ENCODE assay signal across 16 cellular contexts in genomic region chr11:27640954-27641353, GRCh38. TPM values are rescaled to one million over a fixed set of nuclear protein-coding genes. Genes with fewer than 3 reads are reported as not detected.
DNase-seq lines count a peak whose midpoint lies in the region; ATAC-seq and TF ChIP-seq lines count a peak whose summit lies in the region.
"Had no signal": no experiment of that assay in that cellular context is flagged by ENCODE, and none has a peak within 500 bp of the region (broad histone marks: within the 10 kb centered on the region; RNA-seq: fewer than 3 reads in every experiment).

No MANE protein-coding gene starts in this region.

- ATAC-seq in Right ventricle myocardium inferior (peak; percentile 82), upper lobe of right lung (peak; percentile 47), GM18873 (IDR thresholded peaks at IDR 0.05; ENCODE audit: low FRiP score, unreplicated experiment) (no peak)

- DNase-seq in Right ventricle myocardium inferior (ENCODE audit: missing footprints): peak; percentile 65
- no peak for DNase-seq in cardiac septum (ENCODE audit: low spot score)
- DNase-seq in LNCaP clone FGC (ENCODE audit: low read depth): peak; percentile 33
- no peak for DNase-seq in left ventricle myocardium inferior
- DNase-seq in upper lobe of right lung: no peak
- DNase-seq in hepatocyte (ENCODE audit: low spot score): no peak
- DNase-seq: 8988T; AML-193; Caco-2; CD8-positive, alpha-beta memory T cell; DND-41; GF-D8; H9 had no signal

- H3K79me2 ChIP-seq in hepatocyte: no peaks in the 10 kb centered on the region

- H3K27ac ChIP-seq in left ventricle myocardium inferior (replicated peaks): peak overlapping the region; percentile 57
- no peak overlapping the region for H3K27ac ChIP-seq in upper lobe of right lung
- H3K27ac ChIP-seq in hepatocyte: no peak overlapping the region
- H3K27ac ChIP-seq: BLaER1 had no signal

- H4K20me1 ChIP-seq in hepatocyte (ENCODE audit: insufficient read depth, poor library complexity, severe bottlenecking): no peaks in the 10 kb centered on the region
- H4K20me1 ChIP-seq: BLaER1 had no signal

- H3K4me3 ChIP-seq in LNCaP clone FGC (ENCODE audit: low read depth, low read length): no peak overlapping the region
- H3K4me3 ChIP-seq in left ventricle myocardium inferior: no peak overlapping the region
- no peak overlapping the region for H3K4me3 ChIP-seq in upper lobe of right lung
- no peak overlapping the region for H3K4me3 ChIP-seq in hepatocyte
- H3K4me3 ChIP-seq: BLaER1 had no signal

- intact Hi-C loops in Right ventricle myocardium inferior (cut with DNase I): loop anchor here (5.0 kb wide), 2 partner anchors 56 to 129 kb away; no protein-coding TSS in a partner anchor
- intact Hi-C loops in cardiac septum (cut with DNase I): no loop called here
- intact Hi-C loops in left ventricle myocardium inferior (cut with micrococcal nuclease): no loop called here
- intact Hi-C loops in upper lobe of right lung (cut with DNase I): no loop called here

- no peak overlapping the region for H2AFZ ChIP-seq in hepatocyte

- H3K4me1 ChIP-seq in left ventricle myocardium inferior: peaks cover 28% of the 10 kb centered on the region
- H3K4me1 ChIP-seq in upper lobe of right lung: no peaks in the 10 kb centered on the region
- H3K4me1 ChIP-seq in hepatocyte (ENCODE audit: insufficient read depth): no peaks in the 10 kb centered on the region
- H3K4me1 ChIP-seq: BLaER1, Caco-2 had no signal

- H3K36me3 ChIP-seq in left ventricle myocardium inferior: no peaks in the 10 kb centered on the region
- no peaks in the 10 kb centered on the region for H3K36me3 ChIP-seq in upper lobe of right lung
- H3K36me3 ChIP-seq in hepatocyte (replicated peaks; ENCODE audit: insufficient read depth, low read depth): no peaks in the 10 kb centered on the region
- H3K36me3 ChIP-seq: BLaER1 had no signal

- H3K4me2 ChIP-seq in hepatocyte: no peak overlapping the region
- H3K4me2 ChIP-seq: BLaER1 had no signal

- H3K27me3 ChIP-seq in left ventricle myocardium inferior (ENCODE audit: low read depth): no peaks in the 10 kb centered on the region
- no peaks in the 10 kb centered on the region for H3K27me3 ChIP-seq in upper lobe of right lung
- no peaks in the 10 kb centered on the region for H3K27me3 ChIP-seq in hepatocyte
- H3K27me3 ChIP-seq: BLaER1 had no signal

- TF ChIP-seq CTCF in LNCaP clone FGC (IDR thresholded peaks at IDR 0.05; ENCODE audit: control insufficient read depth, extremely low read depth, insufficient read depth) (no peak), left ventricle myocardium inferior (IDR thresholded peaks at IDR 0.05; ENCODE audit: borderline replicate concordance) (no peak), upper lobe of right lung (IDR thresholded peaks at IDR 0.05) (no peak), hepatocyte (IDR thresholded peaks at IDR 0.05; ENCODE audit: poor library complexity) (no peak)

- H3K9me3 ChIP-seq in left ventricle myocardium inferior (replicated peaks) (peaks cover 10% of the 10 kb centered on the region), upper lobe of right lung (no peaks in the 10 kb centered on the region), hepatocyte (ENCODE audit: low read depth) (no peaks in the 10 kb centered on the region)
- H3K9me3 ChIP-seq: BLaER1 had no signal

- H3K9me2 ChIP-seq in hepatocyte (replicated peaks; ENCODE audit: insufficient read depth): no peaks in the 10 kb centered on the region

RNA-seq across cellular contexts. Expression of gene BDNF, which starts 59.3 kb away (rescaled TPM):
- total RNA-seq in Right ventricle myocardium inferior (2.9 TPM), cardiac septum (8.4 TPM), left ventricle myocardium inferior (3.1 TPM), upper lobe of right lung (4.3 TPM), hepatocyte (8.8 and 9.0 TPM in 2 replicates)
- polyA plus RNA-seq in hepatocyte: 4.9 and 7.8 TPM in 2 replicates
- total RNA-seq: CD8-positive, alpha-beta memory T cell had no signal
- polyA plus RNA-seq: CD8-positive, alpha-beta memory T cell; IgD-negative memory B cell had no signal

Comparison
In these comparisons a context has a peak if more than half of its experiments do, and no peak if none do; other contexts are left out.
1. DNase-seq: peak in Right ventricle myocardium inferior (single experiment) and LNCaP clone FGC (single experiment); none in cardiac septum (single experiment), left ventricle myocardium inferior (single experiment), upper lobe of right lung (single experiment) and hepatocyte (single experiment).